1 cellular context compared by ENCODE assay signal in the genomic region with DNA sequence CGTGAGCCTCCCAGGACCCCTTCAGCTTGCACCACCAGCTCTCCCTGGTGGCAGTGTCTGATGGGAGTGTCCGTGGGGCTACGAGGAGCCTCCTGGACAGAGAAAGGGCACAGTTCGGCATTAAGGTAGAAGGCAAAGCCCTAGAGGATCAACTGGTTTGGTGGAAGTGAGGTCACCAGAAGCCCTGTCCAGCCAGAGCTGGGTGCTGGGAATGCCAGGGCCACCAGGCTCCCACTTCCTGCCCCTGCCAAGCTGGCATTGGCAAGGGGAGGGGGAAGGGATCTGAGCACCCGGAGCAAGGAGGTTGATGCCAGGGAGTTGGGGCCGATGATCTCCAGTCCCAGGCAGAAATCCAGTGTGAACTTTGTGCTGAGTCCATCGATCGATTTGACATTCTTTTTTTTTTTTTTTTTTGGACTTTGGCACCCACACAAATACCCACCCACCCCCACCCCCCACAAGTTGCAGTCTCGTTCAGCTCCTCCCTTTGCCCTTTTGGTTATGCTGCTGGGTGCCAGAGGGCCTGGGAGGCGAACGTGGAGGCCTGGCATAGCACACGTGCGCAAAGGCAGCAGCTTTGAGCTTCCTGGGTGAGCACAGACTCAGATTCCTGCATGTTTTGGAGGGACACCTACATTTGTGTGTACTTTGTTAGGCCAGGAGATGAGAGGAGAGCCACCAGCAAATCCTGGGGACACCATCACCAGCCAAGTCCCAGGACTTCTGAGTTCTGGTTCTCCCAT.
TF ChIP-seq lines count a peak whose summit lies in the region.

No MANE protein-coding gene starts in this region.

TF ChIP-seq in HepG2, 621 proteins besides CTCF, POLR2A, EP300 and RAD21 (continued from another document and continues in another):
- TF ChIP-seq, protein P1, sequence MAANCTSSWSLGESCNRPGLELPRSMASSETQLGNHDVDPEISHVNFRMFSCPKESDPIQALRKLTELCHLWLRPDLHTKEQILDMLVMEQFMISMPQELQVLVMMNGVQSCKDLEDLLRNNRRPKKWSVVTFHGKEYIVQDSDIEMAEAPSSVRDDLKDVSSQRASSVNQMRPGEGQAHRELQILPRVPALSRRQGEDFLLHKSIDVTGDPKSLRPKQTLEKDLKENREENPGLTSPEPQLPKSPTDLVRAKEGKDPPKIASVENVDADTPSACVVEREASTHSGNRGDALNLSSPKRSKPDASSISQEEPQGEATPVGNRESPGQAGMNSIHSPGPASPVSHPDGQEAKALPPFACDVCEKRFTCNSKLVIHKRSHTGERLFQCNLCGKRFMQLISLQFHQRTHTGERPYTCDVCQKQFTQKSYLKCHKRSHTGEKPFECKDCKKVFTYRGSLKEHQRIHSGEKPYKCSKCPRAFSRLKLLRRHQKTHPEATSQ (CRISPR knock-in tag; IDR thresholded peaks at IDR 0.05; ENCODE audit: borderline replicate concordance) = no peak
- TF ChIP-seq RBM39 (IDR thresholded peaks at IDR 0.05; ENCODE audit: low read depth, low read length, poor library complexity, severe bottlenecking) (no peak), DPF2 (CRISPR knock-in tag; IDR thresholded peaks at IDR 0.05; ENCODE audit: borderline replicate concordance, low read depth) (peak; percentile 75), HNRNPL (IDR thresholded peaks at IDR 0.05; ENCODE audit: low read depth, low read length) (peak; percentile 100), HMG20B (CRISPR knock-in tag; conservative IDR thresholded peaks at IDR 0.05) (0 out of 2 replicates have a peak, but pooled peaks have one; percentile 30), ZNF124 (CRISPR knock-in tag; IDR thresholded peaks at IDR 0.05) (peak; percentile 94), MYNN (CRISPR knock-in tag; IDR thresholded peaks at IDR 0.05; ENCODE audit: low read depth) (0 out of 2 replicates have a peak, but pooled peaks have one; percentile 18), PCBP1 (IDR thresholded peaks at IDR 0.05; ENCODE audit: borderline replicate concordance, low read depth, low read length) (no peak), FOXP1 (IDR thresholded peaks at IDR 0.05) (no peak), FOXP1 (CRISPR knock-in tag; IDR thresholded peaks at IDR 0.05) (peak; percentile 56; the same call in 1 of the 2 replicates), CEBPG (CRISPR knock-in tag; IDR thresholded peaks at IDR 0.05) (peak; percentile 52; the same call in 1 of the 2 replicates), NBN (conservative IDR thresholded peaks at IDR 0.05) (no peak), PHF20 (CRISPR knock-in tag; IDR thresholded peaks at IDR 0.05) (peak; percentile 62), CHD2 (IDR thresholded peaks at IDR 0.05; ENCODE audit: low read depth, low read length) (no peak), DR1 (CRISPR knock-in tag; IDR thresholded peaks at IDR 0.05) (no peak; the same call in 1 of the 2 replicates), KDM5A (IDR thresholded peaks at IDR 0.05; ENCODE audit: borderline replicate concordance, low read length) (no peak; the same call in 1 of the 2 replicates), ZNF510 (CRISPR knock-in tag; IDR thresholded peaks at IDR 0.05; ENCODE audit: low read depth) (no peak), KMT2B (CRISPR knock-in tag; IDR thresholded peaks at IDR 0.05) (peak; percentile 80), ZNF224 (CRISPR knock-in tag; IDR thresholded peaks at IDR 0.05) (0 out of 2 replicates have a peak, but pooled peaks have one; percentile 4), ZNF292 (CRISPR knock-in tag; IDR thresholded peaks at IDR 0.05; ENCODE audit: borderline replicate concordance, low read depth) (peak; percentile 50; the same call in 1 of the 2 replicates), MIER3 (CRISPR knock-in tag; IDR thresholded peaks at IDR 0.05; ENCODE audit: borderline replicate concordance) (peak; percentile 59; the same call in 1 of the 2 replicates), ZEB1 (IDR thresholded peaks at IDR 0.05; ENCODE audit: insufficient replicate concordance, low read depth) (no peak), TEAD3 (CRISPR knock-in tag; optimal IDR thresholded peaks at IDR 0.05; ENCODE audit: borderline replicate concordance) (peak; percentile 86), ZSCAN12 (CRISPR knock-in tag; IDR thresholded peaks at IDR 0.05) (peak; percentile 82; the same call in 1 of the 2 replicates), BRD4 (CRISPR knock-in tag; IDR thresholded peaks at IDR 0.05) (peak; percentile 86; the same call in 1 of the 2 replicates), ZNF619 (CRISPR knock-in tag; IDR thresholded peaks at IDR 0.05) (peak; percentile 84), SP4 (CRISPR knock-in tag; IDR thresholded peaks at IDR 0.05) (no peak; the same call in 1 of the 2 replicates), ZNF747 (CRISPR knock-in tag; IDR thresholded peaks at IDR 0.05; ENCODE audit: borderline replicate concordance) (peak; percentile 69; the same call in 1 of the 2 replicates), ZNF160 (CRISPR knock-in tag; IDR thresholded peaks at IDR 0.05) (peak; percentile 76)
- TF ChIP-seq, protein P2, sequence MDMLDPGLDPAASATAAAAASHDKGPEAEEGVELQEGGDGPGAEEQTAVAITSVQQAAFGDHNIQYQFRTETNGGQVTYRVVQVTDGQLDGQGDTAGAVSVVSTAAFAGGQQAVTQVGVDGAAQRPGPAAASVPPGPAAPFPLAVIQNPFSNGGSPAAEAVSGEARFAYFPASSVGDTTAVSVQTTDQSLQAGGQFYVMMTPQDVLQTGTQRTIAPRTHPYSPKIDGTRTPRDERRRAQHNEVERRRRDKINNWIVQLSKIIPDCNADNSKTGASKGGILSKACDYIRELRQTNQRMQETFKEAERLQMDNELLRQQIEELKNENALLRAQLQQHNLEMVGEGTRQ (IDR thresholded peaks at IDR 0.05; ENCODE audit: low read depth, low read length) = no peak
- TF ChIP-seq, protein P2 (CRISPR knock-in tag; IDR thresholded peaks at IDR 0.05; ENCODE audit: borderline replicate concordance) = 0 out of 2 replicates have a peak, but pooled peaks have one; percentile 46
- TF ChIP-seq, protein P3, sequence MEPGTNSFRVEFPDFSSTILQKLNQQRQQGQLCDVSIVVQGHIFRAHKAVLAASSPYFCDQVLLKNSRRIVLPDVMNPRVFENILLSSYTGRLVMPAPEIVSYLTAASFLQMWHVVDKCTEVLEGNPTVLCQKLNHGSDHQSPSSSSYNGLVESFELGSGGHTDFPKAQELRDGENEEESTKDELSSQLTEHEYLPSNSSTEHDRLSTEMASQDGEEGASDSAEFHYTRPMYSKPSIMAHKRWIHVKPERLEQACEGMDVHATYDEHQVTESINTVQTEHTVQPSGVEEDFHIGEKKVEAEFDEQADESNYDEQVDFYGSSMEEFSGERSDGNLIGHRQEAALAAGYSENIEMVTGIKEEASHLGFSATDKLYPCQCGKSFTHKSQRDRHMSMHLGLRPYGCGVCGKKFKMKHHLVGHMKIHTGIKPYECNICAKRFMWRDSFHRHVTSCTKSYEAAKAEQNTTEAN (CRISPR knock-in tag; conservative IDR thresholded peaks at IDR 0.05) = peak; percentile 80
- TF ChIP-seq, protein P4, sequence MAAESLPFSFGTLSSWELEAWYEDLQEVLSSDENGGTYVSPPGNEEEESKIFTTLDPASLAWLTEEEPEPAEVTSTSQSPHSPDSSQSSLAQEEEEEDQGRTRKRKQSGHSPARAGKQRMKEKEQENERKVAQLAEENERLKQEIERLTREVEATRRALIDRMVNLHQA (CRISPR knock-in tag; IDR thresholded peaks at IDR 0.05) = no peak
- TF ChIP-seq, protein P5, sequence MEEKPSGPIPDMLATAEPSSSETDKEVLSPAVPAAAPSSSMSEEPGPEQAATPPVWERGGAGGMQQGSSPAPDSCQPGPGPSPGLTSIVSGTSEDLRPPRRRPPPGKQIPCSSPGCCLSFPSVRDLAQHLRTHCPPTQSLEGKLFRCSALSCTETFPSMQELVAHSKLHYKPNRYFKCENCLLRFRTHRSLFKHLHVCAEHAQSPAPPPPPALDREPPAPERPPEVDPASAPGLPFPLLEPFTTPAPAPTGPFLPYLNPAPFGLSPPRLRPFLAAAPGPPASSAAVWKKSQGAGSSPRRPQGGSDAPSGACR (CRISPR knock-in tag; IDR thresholded peaks at IDR 0.05) = no peak
- TF ChIP-seq, protein P6, sequence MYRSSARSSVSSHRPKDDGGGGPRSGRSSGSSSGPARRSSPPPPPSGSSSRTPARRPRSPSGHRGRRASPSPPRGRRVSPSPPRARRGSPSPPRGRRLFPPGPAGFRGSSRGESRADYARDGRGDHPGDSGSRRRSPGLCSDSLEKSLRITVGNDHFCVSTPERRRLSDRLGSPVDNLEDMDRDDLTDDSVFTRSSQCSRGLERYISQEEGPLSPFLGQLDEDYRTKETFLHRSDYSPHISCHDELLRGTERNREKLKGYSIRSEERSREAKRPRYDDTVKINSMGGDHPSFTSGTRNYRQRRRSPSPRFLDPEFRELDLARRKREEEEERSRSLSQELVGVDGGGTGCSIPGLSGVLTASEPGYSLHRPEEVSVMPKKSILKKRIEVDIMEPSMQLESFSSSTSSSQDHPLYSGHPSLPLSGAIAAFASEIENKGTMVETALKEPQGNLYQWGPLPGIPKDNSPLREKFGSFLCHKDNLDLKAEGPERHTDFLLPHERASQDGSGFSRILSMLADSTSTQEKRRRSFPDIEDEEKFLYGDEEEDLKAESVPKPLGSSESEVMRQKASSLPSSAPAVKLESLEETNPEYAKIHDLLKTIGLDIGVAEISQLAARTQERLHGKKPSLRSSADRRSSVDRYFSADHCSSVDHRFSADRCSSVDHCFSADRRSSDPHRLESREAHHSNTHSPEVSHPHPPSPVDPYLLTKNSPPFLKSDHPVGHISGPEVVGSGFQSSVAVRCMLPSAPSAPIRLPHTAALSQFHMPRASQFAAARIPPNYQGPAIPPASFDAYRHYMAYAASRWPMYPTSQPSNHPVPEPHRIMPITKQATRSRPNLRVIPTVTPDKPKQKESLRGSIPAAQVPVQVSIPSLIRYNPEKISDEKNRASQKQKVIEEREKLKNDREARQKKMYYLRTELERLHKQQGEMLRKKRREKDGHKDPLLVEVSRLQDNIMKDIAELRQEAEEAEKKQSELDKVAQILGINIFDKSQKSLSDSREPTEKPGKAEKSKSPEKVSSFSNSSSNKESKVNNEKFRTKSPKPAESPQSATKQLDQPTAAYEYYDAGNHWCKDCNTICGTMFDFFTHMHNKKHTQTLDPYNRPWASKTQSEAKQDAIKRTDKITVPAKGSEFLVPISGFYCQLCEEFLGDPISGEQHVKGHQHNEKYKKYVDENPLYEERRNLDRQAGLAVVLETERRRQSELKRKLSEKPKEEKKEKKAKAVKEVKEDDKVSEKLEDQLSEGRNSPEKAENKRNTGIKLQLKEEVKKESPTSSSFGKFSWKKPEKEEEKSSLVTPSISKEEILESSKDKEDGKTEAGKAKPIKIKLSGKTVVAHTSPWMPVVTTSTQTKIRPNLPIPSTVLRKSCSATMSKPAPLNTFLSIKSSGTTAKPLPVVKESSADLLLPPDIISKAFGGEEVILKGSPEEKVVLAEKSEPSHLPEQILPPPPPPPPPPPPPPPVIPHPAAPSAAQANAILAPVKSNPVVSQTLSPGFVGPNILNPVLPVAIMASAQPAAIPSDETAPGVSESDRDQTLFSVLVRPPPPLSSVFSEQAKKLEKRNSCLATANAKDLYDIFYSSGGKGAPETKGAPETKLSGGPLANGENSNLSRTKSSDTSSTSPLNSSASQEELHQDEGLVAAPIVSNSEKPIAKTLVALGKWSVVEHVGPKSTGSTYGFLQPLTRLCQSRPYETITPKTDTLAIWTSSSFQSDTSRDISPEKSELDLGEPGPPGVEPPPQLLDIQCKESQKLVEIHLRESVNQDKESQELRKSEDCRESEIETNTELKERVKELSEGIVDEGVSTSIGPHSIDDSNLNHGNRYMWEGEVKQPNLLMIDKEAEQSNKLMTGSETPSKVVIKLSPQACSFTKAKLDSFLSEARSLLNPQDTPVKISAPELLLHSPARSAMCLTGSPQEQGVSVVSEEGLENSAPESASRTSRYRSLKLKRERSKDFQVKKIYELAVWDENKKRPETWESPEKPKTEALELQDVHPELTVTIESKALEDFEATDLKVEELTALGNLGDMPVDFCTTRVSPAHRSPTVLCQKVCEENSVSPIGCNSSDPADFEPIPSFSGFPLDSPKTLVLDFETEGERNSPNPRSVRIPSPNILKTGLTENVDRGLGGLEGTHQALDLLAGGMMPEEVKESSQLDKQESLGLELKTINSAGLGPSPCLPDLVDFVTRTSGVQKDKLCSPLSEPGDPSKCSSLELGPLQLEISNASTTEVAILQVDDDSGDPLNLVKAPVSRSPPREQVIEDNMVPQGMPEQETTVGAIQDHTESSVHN (CRISPR knock-in tag; IDR thresholded peaks at IDR 0.05) = no peak
- TF ChIP-seq, protein P7, sequence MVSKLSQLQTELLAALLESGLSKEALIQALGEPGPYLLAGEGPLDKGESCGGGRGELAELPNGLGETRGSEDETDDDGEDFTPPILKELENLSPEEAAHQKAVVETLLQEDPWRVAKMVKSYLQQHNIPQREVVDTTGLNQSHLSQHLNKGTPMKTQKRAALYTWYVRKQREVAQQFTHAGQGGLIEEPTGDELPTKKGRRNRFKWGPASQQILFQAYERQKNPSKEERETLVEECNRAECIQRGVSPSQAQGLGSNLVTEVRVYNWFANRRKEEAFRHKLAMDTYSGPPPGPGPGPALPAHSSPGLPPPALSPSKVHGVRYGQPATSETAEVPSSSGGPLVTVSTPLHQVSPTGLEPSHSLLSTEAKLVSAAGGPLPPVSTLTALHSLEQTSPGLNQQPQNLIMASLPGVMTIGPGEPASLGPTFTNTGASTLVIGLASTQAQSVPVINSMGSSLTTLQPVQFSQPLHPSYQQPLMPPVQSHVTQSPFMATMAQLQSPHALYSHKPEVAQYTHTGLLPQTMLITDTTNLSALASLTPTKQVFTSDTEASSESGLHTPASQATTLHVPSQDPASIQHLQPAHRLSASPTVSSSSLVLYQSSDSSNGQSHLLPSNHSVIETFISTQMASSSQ (IDR thresholded peaks at IDR 0.05; ENCODE audit: low read depth) = no peak
- TF ChIP-seq, protein P7 (CRISPR knock-in tag; IDR thresholded peaks at IDR 0.05; ENCODE audit: borderline replicate concordance) = peak; percentile 43; the same call in 1 of the 2 replicates
- TF ChIP-seq, protein P8, sequence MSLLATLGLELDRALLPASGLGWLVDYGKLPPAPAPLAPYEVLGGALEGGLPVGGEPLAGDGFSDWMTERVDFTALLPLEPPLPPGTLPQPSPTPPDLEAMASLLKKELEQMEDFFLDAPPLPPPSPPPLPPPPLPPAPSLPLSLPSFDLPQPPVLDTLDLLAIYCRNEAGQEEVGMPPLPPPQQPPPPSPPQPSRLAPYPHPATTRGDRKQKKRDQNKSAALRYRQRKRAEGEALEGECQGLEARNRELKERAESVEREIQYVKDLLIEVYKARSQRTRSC (CRISPR knock-in tag; IDR thresholded peaks at IDR 0.05; ENCODE audit: low read depth) = no peak
